ENCODE assay signal across 13 cellular contexts in the genomic region with DNA sequence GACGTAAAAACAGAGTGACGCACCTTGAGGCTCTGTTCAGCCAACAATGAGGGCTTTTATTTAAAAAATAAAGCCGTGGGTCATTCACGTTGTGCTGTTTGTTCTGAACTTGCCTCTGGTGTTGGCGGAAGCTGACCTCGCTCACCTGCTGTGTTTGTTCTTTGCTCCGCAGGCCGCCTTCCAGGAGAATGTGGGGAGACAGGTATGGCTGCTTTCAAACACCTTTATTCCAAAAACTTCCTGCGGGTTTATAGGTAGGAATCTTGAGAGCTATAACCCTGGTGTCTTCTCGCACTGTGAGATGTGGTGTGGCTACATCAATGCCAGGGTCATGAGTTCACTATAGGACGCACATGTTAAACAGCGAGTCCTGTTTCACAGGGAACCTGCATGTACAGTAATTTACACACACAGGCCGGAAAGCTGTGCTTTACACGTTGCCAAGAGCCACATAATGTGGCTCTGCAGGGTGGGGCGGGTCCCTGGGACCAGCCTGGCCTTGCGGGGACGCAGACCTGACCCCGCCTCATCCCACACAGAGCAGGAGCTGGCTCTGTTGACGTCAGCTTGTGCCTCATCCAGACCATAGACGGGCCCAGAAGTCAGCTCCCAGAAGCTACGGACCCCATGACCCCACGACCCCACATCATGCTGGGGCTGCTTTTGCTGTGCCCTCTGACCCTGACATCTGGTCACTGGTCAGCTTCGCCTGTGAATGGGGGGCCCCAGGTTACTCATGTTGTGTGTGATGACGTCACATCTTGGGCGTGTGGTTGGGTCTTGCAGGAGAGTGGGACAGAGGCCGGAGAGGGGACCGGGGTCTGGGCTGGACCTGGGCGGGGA. TPM values are rescaled to one million over a fixed set of nuclear protein-coding genes. Genes with fewer than 3 reads are reported as not detected.
DNase-seq lines count a peak whose midpoint lies in the region; ATAC-seq and TF ChIP-seq lines count a peak whose summit lies in the region.
"Had no signal": no experiment of that assay in that cellular context is flagged by ENCODE, and none has a peak within 500 bp of the region (broad histone marks: within the 10 kb centered on the region; RNA-seq: fewer than 3 reads in every experiment).

No MANE protein-coding gene starts in this region.

- H3K9ac ChIP-seq in SK-N-MC (ENCODE audit: insufficient read length) = no peak overlapping the region

- DNase-seq in SK-N-MC (ENCODE audit: low read depth, low spot score) (no peak), islet precursor cell (peak; percentile 84), sciatic nerve (ENCODE audit: low spot score) (no peak), HCEC 1CT (no peak)
- no peak for DNase-seq in stimulated activated CD4-positive, alpha-beta T cell treated with anti-CD3 and anti-CD28 coated beads, Interleukin-2, amount 100 ng/mL, for 48 hours
- DNase-seq: activated naive CD8-positive, alpha-beta T cell treated with anti-CD3 and anti-CD28 coated beads for 36 hours; effector CD4-positive, alpha-beta T cell; NCI-H1436 treated with DMSO at 0.1 percent for 48 hours; stimulated activated naive CD8-positive, alpha-beta T cell treated with anti-CD3 and anti-CD28 coated beads, Interleukin-15, amount 100 ng/mL, for 72 hours had no signal

- intact Hi-C loops in sciatic nerve (cut with DNase I) = no loop called here

- H3K36me3 ChIP-seq in HEK293 (ENCODE audit: control insufficient read depth in 2 of 2, insufficient read depth in 1 of 2, low read length in 2 of 2) (peaks cover 0 to 21% of the 10 kb centered on the region in 2 experiments; a peak in 1 of 3 replicates), SK-N-MC (ENCODE audit: insufficient read depth, low read length) (no peaks in the 10 kb centered on the region)

- CTCF ChIA-PET in HEK293 (lab: Yijun Ruan, JAX) = interaction anchor here (1.0 kb wide), 1 partner anchor 24 kb away, joined by 3 read pairs; no protein-coding TSS in a partner anchor

- no peak overlapping the region for H3K4me3 ChIP-seq in HEK293 (ENCODE audit: low read depth, low read length)
- no peak overlapping the region for H3K4me3 ChIP-seq in SK-N-MC

- POLR2A ChIA-PET in HEK293 (lab: Yijun Ruan, JAX) = no interaction called here

- no peaks in the 10 kb centered on the region for H3K9me3 ChIP-seq in HEK293 (ENCODE audit: control insufficient read depth, insufficient read depth, low read depth, low read length)
- no peaks in the 10 kb centered on the region for H3K9me3 ChIP-seq in SK-N-MC (ENCODE audit: low read depth, low read length)

- ATAC-seq in sciatic nerve = peak; percentile 2
- no peak for ATAC-seq in GM18520 (IDR thresholded peaks at IDR 0.05; ENCODE audit: unreplicated experiment)
- no peak for ATAC-seq in HG02973 (IDR thresholded peaks at IDR 0.05; ENCODE audit: unreplicated experiment)
- ATAC-seq: stimulated activated naive CD8-positive, alpha-beta T cell treated with anti-CD3 and anti-CD28 coated beads, Interleukin-15, amount 100 ng/mL, for 72 hours had no signal

- H3K27ac ChIP-seq in HEK293 (ENCODE audit: extremely low read depth, low read depth, low read length) (no peak overlapping the region), SK-N-MC (peak overlapping the region; percentile 82)

- peaks cover 3% of the 10 kb centered on the region; the same call in 1 of the 2 replicates for H3K4me1 ChIP-seq in HEK293 (ENCODE audit: control insufficient read depth, insufficient read depth, low read length)

- no peak for TF ChIP-seq CTCF in HEK293 (tag by site-specific recombination; IDR thresholded peaks at IDR 0.05)

TF ChIP-seq in HEK293, 187 proteins besides CTCF, POLR2A, EP300 and RAD21:
- no peak for TF ChIP-seq ZNF585B (tag by site-specific recombination; IDR thresholded peaks at IDR 0.05)
- TF ChIP-seq BCL11A (tag by site-specific recombination; IDR thresholded peaks at IDR 0.05; ENCODE audit: low read depth) = 0 out of 2 replicates have a peak, but pooled peaks have one; percentile 18
- peak; percentile 56; the same call in 1 of the 2 replicates for TF ChIP-seq BCL11B (tag by site-specific recombination; IDR thresholded peaks at IDR 0.05; ENCODE audit: low read depth)

RNA-seq across cellular contexts. Expression of a gene that starts 49.9 kb away (rescaled TPM):
- not detected for total RNA-seq in sciatic nerve
- total RNA-seq: activated naive CD8-positive, alpha-beta T cell treated with anti-CD3 and anti-CD28 coated beads for 36 hours; Right ventricle myocardium inferior had no signal
